ENCODE assay signal across 8 cellular contexts in genomic region chr5:23507278-23507685, GRCh38. TPM values are rescaled to one million over a fixed set of nuclear protein-coding genes. Genes with fewer than 3 reads are reported as not detected.
A peak's percentile ranks its signal among the peaks of the same experiment; 100 is the strongest.
DNase-seq lines count a peak whose midpoint lies in the region; ATAC-seq, FAIRE-seq and TF ChIP-seq lines count a peak whose summit lies in the region.

PRDM9 (plus strand) TSS chr5:23507609; CDS start chr5:23509034, 1,425 bp downstream.

- no peak for TF ChIP-seq POLR2A in GM12891 (IDR thresholded peaks at IDR 0.05; ENCODE audit: low read depth, low read length)

- H3K36me3 ChIP-seq in pancreas, result no peaks in the 10 kb centered on the region

- H3K4me3 ChIP-seq in epithelial cell of esophagus (ENCODE audit: low read length) (peak within 1 kb of the TSS; percentile 47), pancreas (peak within 1 kb of the TSS in 1 of 4 donors; percentile 13)

- TF ChIP-seq CTCF in epithelial cell of esophagus (IDR thresholded peaks at IDR 0.05; ENCODE audit: insufficient read depth, low read depth, low read length, missing control alignments) (no peak), pancreas (IDR thresholded peaks at IDR 0.05) (no peak)

- H3K27ac ChIP-seq in pancreas, result peak within 1 kb of the TSS in 2 of 4 donors; percentile 16 to 23

- 59 to 70% methylated on average over 27 of the region's 27 CpGs for WGBS in pancreas, 2 donors

- H3K9me3 ChIP-seq in pancreas, result no peaks in the 10 kb centered on the region

- H3K27me3 ChIP-seq in pancreas, result no peaks in the 10 kb centered on the region

- FAIRE-seq in pancreas (lab: Jason Lieb, UNC) (no peak), GM12891 (lab: Jason Lieb, UNC) (no peak)

- intact Hi-C loops in pancreas (cut with DNase I), result no loop called here

- ATAC-seq in GM18870 (IDR thresholded peaks at IDR 0.05; ENCODE audit: unreplicated experiment), result peak; percentile 73
- ATAC-seq in pancreas, result peak; percentile 50 to 99 (median 93)
- ATAC-seq in GM21423 (IDR thresholded peaks at IDR 0.05; ENCODE audit: unreplicated experiment), result no peak
- ATAC-seq in HG02840 (IDR thresholded peaks at IDR 0.05; ENCODE audit: low FRiP score, unreplicated experiment), result no peak

- H3K4me1 ChIP-seq in pancreas, result no peaks in the 10 kb centered on the region

- peak; percentile 95 for DNase-seq in NCI-H510A (lab: John Stamatoyannopoulos, UW)
- DNase-seq in epithelial cell of esophagus (ENCODE audit: low read depth), result peak; percentile 85
- peak in 5 of 6 donors; percentile 83 to 93 (median 89) for DNase-seq in pancreas
- DNase-seq in dedifferentiated amniotic fluid mesenchymal stem cell (ENCODE audit: extremely low spot score), result no peak
- DNase-seq in GM12891 (ENCODE audit: insufficient read length, low spot score), result no peak

TF ChIP-seq in GM12891, 5 proteins besides CTCF, POLR2A, EP300 and RAD21:
- TF ChIP-seq POLR2AphosphoS5 (IDR thresholded peaks at IDR 0.05; ENCODE audit: low read depth, low read length) (no peak), POU2F2 (IDR thresholded peaks at IDR 0.05; ENCODE audit: low read depth, low read length) (no peak), TAF1 (IDR thresholded peaks at IDR 0.05; ENCODE audit: low read depth, low read length) (no peak), SPI1 (IDR thresholded peaks at IDR 0.05; ENCODE audit: low read depth, low read length) (no peak), PAX5 (IDR thresholded peaks at IDR 0.05; ENCODE audit: insufficient read depth, low read length, severe bottlenecking) (no peak)

RNA-seq across cellular contexts. Expression of gene PRDM9, which starts in this region (rescaled TPM):
- total RNA-seq in pancreas, result not detected
- not detected for polyA plus RNA-seq in pancreas
- not detected for polyA plus RNA-seq in GM12891 (2012; ENCODE audit: low read depth, missing spikeins)

Comparison
In these comparisons a context has a peak if more than half of its experiments do, and no peak if none do; other contexts are left out.
1. Peak in DNase-seq and ATAC-seq in pancreas; RNA of the gene not detected or under 1 TPM.
2. DNase-seq: peak in NCI-H510A (single experiment) and epithelial cell of esophagus (single experiment); none in dedifferentiated amniotic fluid mesenchymal stem cell (single experiment) and GM12891 (single experiment).